Comparison of ENCODE assay signal across 18 cellular contexts in genomic region chr21:34517039-34517438, GRCh38. TPM values are rescaled to one million over a fixed set of nuclear protein-coding genes. Genes with fewer than 3 reads are reported as not detected.
A peak's percentile ranks its signal among the peaks of the same experiment; 100 is the strongest.
DNase-seq lines count a peak whose midpoint lies in the region; ATAC-seq, FAIRE-seq and TF ChIP-seq lines count a peak whose summit lies in the region.
"Had no signal": no experiment of that assay in that cellular context is flagged by ENCODE, and none has a peak within 500 bp of the region (broad histone marks: within the 10 kb centered on the region; RNA-seq: fewer than 3 reads in every experiment).

No MANE protein-coding gene starts in this region.

- no peak overlapping the region for H3K9ac ChIP-seq in neural progenitor cell

- H3K4me3 Mint-ChIP-seq in activated T-cell treated with anti-CD3 and anti-CD28 coated beads, Interleukin-2, amount 50 U/mL, for 4 hours: no peak overlapping the region
- no peak overlapping the region for H3K4me3 Mint-ChIP-seq in GM23338
- H3K4me3 Mint-ChIP-seq in WTC11: no peak overlapping the region
- no peak overlapping the region for H3K4me3 Mint-ChIP-seq in neural progenitor cell

- H3K4me2 ChIP-seq in GM23338 (no peak overlapping the region), neural progenitor cell (no peak overlapping the region)

- H3K27me3 ChIP-seq in GM23338 (ENCODE audit: insufficient read depth) (no peaks in the 10 kb centered on the region), neural progenitor cell (no peaks in the 10 kb centered on the region)

- no peak for DNase-seq in activated T-cell treated with anti-CD3 and anti-CD28 coated beads, Interleukin-2, amount 50 U/mL, for 4 hours
- DNase-seq in activated T-cell treated with anti-CD3 and anti-CD28 coated beads, Interleukin-2, amount 50 U/mL, for 48 hours: no peak
- DNase-seq in GM23338 (ENCODE audit: low spot score): peak; percentile 28
- DNase-seq in WTC11 (ENCODE audit: low spot score): no peak
- DNase-seq in neural progenitor cell (ENCODE audit: low spot score): no peak
- no peak for DNase-seq in GM12891 (ENCODE audit: insufficient read length, low spot score)
- DNase-seq: NCI-H1436, NCI-H187 treated with DMSO at 0.1 percent for 48 hours, NCI-H2107, NCI-H2227 treated with DMSO at 0.1 percent for 48 hours, NCI-H748 treated with DMSO at 0.1 percent for 48 hours had no signal

- POLR2A ChIA-PET in WTC11 (lab: Charles Lee): interaction anchor here (1.0 kb wide), 1 partner anchor 10 kb away, joined by 3 read pairs; no protein-coding TSS in a partner anchor

- no peaks in the 10 kb centered on the region for H3K27me3 Mint-ChIP-seq in activated T-cell treated with anti-CD3 and anti-CD28 coated beads, Interleukin-2, amount 50 U/mL, for 4 hours (ENCODE audit: low read depth)
- peaks cover 4% of the 10 kb centered on the region for H3K27me3 Mint-ChIP-seq in GM23338 (ENCODE audit: insufficient read depth, low read depth, poor library complexity)
- no peaks in the 10 kb centered on the region; the same call in 1 of the 2 replicates for H3K27me3 Mint-ChIP-seq in WTC11 (ENCODE audit: low read depth)
- H3K27me3 Mint-ChIP-seq in neural progenitor cell (ENCODE audit: insufficient read depth, low read depth): no peaks in the 10 kb centered on the region

- no peak overlapping the region for H3K27ac Mint-ChIP-seq in GM23338
- 0 out of 2 replicates have a peak overlapping the region, but pooled peaks have one; percentile 28 for H3K27ac Mint-ChIP-seq in WTC11
- no peak overlapping the region for H3K27ac Mint-ChIP-seq in neural progenitor cell

- no peaks in the 10 kb centered on the region for H3F3A ChIP-seq in GM23338 (replicated peaks; ENCODE audit: low read depth)
- H3F3A ChIP-seq in neural progenitor cell (ENCODE audit: low read depth): no peaks in the 10 kb centered on the region

- H3K36me3 ChIP-seq in GM23338 (ENCODE audit: insufficient read depth) (no peaks in the 10 kb centered on the region), neural progenitor cell (no peaks in the 10 kb centered on the region)

- H3K4me1 ChIP-seq in GM23338 (ENCODE audit: insufficient read depth): no peaks in the 10 kb centered on the region; the same call in 1 of the 2 replicates
- peaks cover 23% of the 10 kb centered on the region for H3K4me1 ChIP-seq in neural progenitor cell

- CTCF ChIA-PET in WTC11 (lab: Charles Lee): interaction anchor here (0.9 to 7.2 kb wide), 12 partner anchors 8 to 112 kb away, joined by 3 to 71 read pairs (median 6); no protein-coding TSS in a partner anchor

- H2AFZ ChIP-seq in GM23338: peak overlapping the region; percentile 26; the same call in 1 of the 2 replicates
- peak overlapping the region; percentile 28 for H2AFZ ChIP-seq in neural progenitor cell (replicated peaks)

- no peaks in the 10 kb centered on the region for H3K9me2 ChIP-seq in GM23338 (ENCODE audit: insufficient read depth)

- peak; percentile 28 to 40 for ATAC-seq in activated T-cell treated with anti-CD3 and anti-CD28 coated beads, Interleukin-2, amount 50 U/mL, for 4 hours
- ATAC-seq in GM23338 (no peak), WTC11 (no peak; the same call in 1 of the 2 replicates), HG03159 (IDR thresholded peaks at IDR 0.05; ENCODE audit: unreplicated experiment) (no peak), GM18502 (IDR thresholded peaks at IDR 0.05; ENCODE audit: poor library complexity, unreplicated experiment) (no peak)

- H3K27ac ChIP-seq in GM23338 (ENCODE audit: low read depth) (no peak overlapping the region), neural progenitor cell (no peak overlapping the region)
- H3K27ac ChIP-seq: C4-2B, RWPE1 had no signal

- no peak for FAIRE-seq in GM12891 (lab: Jason Lieb, UNC)
- FAIRE-seq: G401.6, GM19239, H1 had no signal

- H4K20me1 ChIP-seq in GM23338 (replicated peaks; ENCODE audit: insufficient read depth): no peaks in the 10 kb centered on the region
- H4K20me1 ChIP-seq in neural progenitor cell (ENCODE audit: low read depth): no peaks in the 10 kb centered on the region

- H3K4me3 ChIP-seq in GM23338 (no peak overlapping the region), neural progenitor cell (no peak overlapping the region)

- H3K79me2 ChIP-seq in GM23338 (replicated peaks; ENCODE audit: insufficient read depth) (no peaks in the 10 kb centered on the region), neural progenitor cell (ENCODE audit: low read depth) (no peaks in the 10 kb centered on the region)

- TF ChIP-seq POLR2A in GM12891 (IDR thresholded peaks at IDR 0.05; ENCODE audit: low read depth, low read length): no peak

- H3K4me1 Mint-ChIP-seq in activated T-cell treated with anti-CD3 and anti-CD28 coated beads, Interleukin-2, amount 50 U/mL, for 4 hours (ENCODE audit: low read depth): peaks cover 12% of the 10 kb centered on the region
- H3K4me1 Mint-ChIP-seq in GM23338 (peaks cover 31% of the 10 kb centered on the region), WTC11 (peaks cover 29% of the 10 kb centered on the region), neural progenitor cell (peaks cover 12% of the 10 kb centered on the region)

- no peaks in the 10 kb centered on the region for H3K9me3 Mint-ChIP-seq in activated T-cell treated with anti-CD3 and anti-CD28 coated beads, Interleukin-2, amount 50 U/mL, for 4 hours
- H3K9me3 Mint-ChIP-seq in GM23338 (no peaks in the 10 kb centered on the region), WTC11 (no peaks in the 10 kb centered on the region), neural progenitor cell (peaks cover 3% of the 10 kb centered on the region)

- H3K36me3 Mint-ChIP-seq in activated T-cell treated with anti-CD3 and anti-CD28 coated beads, Interleukin-2, amount 50 U/mL, for 4 hours (ENCODE audit: insufficient read depth): peaks cover 20% of the 10 kb centered on the region
- H3K36me3 Mint-ChIP-seq in GM23338 (ENCODE audit: low read depth) (no peaks in the 10 kb centered on the region), WTC11 (no peaks in the 10 kb centered on the region), neural progenitor cell (peaks cover 6% of the 10 kb centered on the region)

- TF ChIP-seq CTCF in GM23338 (conservative IDR thresholded peaks at IDR 0.05; ENCODE audit: low read depth in 2 of 2) (no peak), WTC11 (IDR thresholded peaks at IDR 0.05) (no peak), neural progenitor cell (IDR thresholded peaks at IDR 0.05) (no peak)

- no peaks in the 10 kb centered on the region for H3K9me3 ChIP-seq in neural progenitor cell (ENCODE audit: low read depth)

TF ChIP-seq in GM23338, 12 proteins besides CTCF, POLR2A, EP300 and RAD21 (continues in another document):
- TF ChIP-seq POLR2AphosphoS5 (IDR thresholded peaks at IDR 0.05; ENCODE audit: low read depth): no peak
- TF ChIP-seq EZH2 (IDR thresholded peaks at IDR 0.05; ENCODE audit: low read depth, unreplicated experiment): no peak
- no peak for TF ChIP-seq ZNF331 (CRISPR knock-in tag; IDR thresholded peaks at IDR 0.05; ENCODE audit: low read depth)
- no peak for TF ChIP-seq NANOG (IDR thresholded peaks at IDR 0.05; ENCODE audit: borderline replicate concordance)
- TF ChIP-seq, protein P1, sequence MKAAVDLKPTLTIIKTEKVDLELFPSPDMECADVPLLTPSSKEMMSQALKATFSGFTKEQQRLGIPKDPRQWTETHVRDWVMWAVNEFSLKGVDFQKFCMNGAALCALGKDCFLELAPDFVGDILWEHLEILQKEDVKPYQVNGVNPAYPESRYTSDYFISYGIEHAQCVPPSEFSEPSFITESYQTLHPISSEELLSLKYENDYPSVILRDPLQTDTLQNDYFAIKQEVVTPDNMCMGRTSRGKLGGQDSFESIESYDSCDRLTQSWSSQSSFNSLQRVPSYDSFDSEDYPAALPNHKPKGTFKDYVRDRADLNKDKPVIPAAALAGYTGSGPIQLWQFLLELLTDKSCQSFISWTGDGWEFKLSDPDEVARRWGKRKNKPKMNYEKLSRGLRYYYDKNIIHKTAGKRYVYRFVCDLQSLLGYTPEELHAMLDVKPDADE (IDR thresholded peaks at IDR 0.05): no peak

TF ChIP-seq in WTC11, 78 proteins besides CTCF, POLR2A, EP300 and RAD21 (continues in another document):
- TF ChIP-seq, protein P2, sequence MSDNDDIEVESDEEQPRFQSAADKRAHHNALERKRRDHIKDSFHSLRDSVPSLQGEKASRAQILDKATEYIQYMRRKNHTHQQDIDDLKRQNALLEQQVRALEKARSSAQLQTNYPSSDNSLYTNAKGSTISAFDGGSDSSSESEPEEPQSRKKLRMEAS (CRISPR knock-in tag; IDR thresholded peaks at IDR 0.05): no peak
- no peak for TF ChIP-seq RORB (CRISPR knock-in tag; IDR thresholded peaks at IDR 0.05)

TF ChIP-seq in GM12891, 5 proteins besides CTCF, POLR2A, EP300 and RAD21:
- no peak for TF ChIP-seq PAX5 (IDR thresholded peaks at IDR 0.05; ENCODE audit: insufficient read depth, low read length, severe bottlenecking)
- TF ChIP-seq TAF1 (IDR thresholded peaks at IDR 0.05; ENCODE audit: low read depth, low read length): no peak
- TF ChIP-seq POU2F2 (IDR thresholded peaks at IDR 0.05; ENCODE audit: low read depth, low read length): no peak
- no peak for TF ChIP-seq POLR2AphosphoS5 (IDR thresholded peaks at IDR 0.05; ENCODE audit: low read depth, low read length)
- no peak for TF ChIP-seq SPI1 (IDR thresholded peaks at IDR 0.05; ENCODE audit: low read depth, low read length)

RNA-seq across cellular contexts. Expression of gene KCNE1, which starts 5.0 kb away (rescaled TPM):
- total RNA-seq in activated T-cell treated with anti-CD3 and anti-CD28 coated beads, Interleukin-2, amount 50 U/mL, for 4 hours: under 1 TPM; 0.22 to 0.26 (median 0.25) TPM
- total RNA-seq in GM23338 (2014; rRNA removed; shearing (Covaris generic)): 0.07 TPM in 1 of 2 replicates, not detected in the other
- polyA plus RNA-seq in GM23338 (2016; fragmentation: Nextera tagmentation; extraction: Ambion mirVana): not detected in 2 replicates
- total RNA-seq in WTC11 (2021): 0.16 to 0.37 TPM (median 0.37 TPM) in 3 replicates
- total RNA-seq in neural progenitor cell (ENCODE audit: low replicate concordance): not detected in 2 replicates
- polyA plus RNA-seq in GM12891 (2012; ENCODE audit: low read depth, missing spikeins): not detected

Comparison
In these comparisons a context has a peak if more than half of its experiments do, and no peak if none do; other contexts are left out.
1. ATAC-seq: peak in activated T-cell treated with anti-CD3 and anti-CD28 coated beads, Interleukin-2, amount 50 U/mL, for 4 hours (2 of 2); none in GM23338 (single experiment), WTC11 (single experiment), HG03159 (single experiment) and GM18502 (single experiment).